Comparison of ENCODE assay signal across 1 cellular context in the genomic region with DNA sequence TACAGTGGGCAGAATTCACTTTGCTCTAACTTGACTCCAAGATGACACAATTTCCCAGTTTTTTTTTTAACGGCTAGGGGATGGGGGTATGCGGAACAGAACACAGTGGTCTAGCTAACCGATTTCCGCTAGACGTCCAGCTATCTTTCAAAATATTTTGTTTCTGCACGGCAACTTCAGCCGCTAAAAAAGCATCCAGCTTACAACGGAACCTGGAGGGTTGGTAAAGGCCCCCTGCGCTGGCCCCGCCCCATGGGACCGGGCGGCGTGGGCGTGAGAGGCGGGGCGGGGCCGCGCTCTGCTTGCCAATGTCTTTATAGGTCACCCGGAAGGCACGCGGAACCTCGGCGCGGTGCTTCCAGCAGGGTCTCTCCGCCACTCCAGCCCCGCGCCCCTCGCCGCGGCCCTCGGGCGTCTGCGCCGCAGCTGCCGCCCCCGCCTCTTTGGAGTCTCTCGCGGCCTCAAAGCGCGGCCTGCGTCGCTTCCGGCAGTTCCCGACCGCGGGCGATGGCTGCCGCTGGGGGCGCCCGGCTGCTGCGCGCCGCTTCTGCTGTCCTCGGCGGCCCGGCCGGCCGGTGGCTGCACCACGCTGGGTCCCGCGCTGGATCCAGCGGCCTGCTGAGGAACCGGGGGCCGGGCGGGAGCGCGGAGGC.
TF ChIP-seq lines count a peak whose summit lies in the region.

A gene with protein sequence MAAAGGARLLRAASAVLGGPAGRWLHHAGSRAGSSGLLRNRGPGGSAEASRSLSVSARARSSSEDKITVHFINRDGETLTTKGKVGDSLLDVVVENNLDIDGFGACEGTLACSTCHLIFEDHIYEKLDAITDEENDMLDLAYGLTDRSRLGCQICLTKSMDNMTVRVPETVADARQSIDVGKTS (plus strand): TSS at position 335 of the 653 bp plus-strand sequence. CDS start 173 bp downstream, at position 508.

TF ChIP-seq in HepG2, 621 proteins besides CTCF, POLR2A, EP300 and RAD21 (continued from another document and continues in another):
- TF ChIP-seq ZNF503 (CRISPR knock-in tag; IDR thresholded peaks at IDR 0.05) (peak; percentile 45; the same call in 1 of the 2 replicates), ZNF724P (CRISPR knock-in tag; IDR thresholded peaks at IDR 0.05; ENCODE audit: borderline replicate concordance) (no peak), ZNF678 (CRISPR knock-in tag; IDR thresholded peaks at IDR 0.05) (no peak), ZFP82 (CRISPR knock-in tag; IDR thresholded peaks at IDR 0.05; ENCODE audit: borderline replicate concordance) (peak; percentile 18; the same call in 1 of the 2 replicates), NFE2 (CRISPR knock-in tag; IDR thresholded peaks at IDR 0.05) (no peak), SNAPC2 (CRISPR knock-in tag; IDR thresholded peaks at IDR 0.05) (no peak), ZFP90 (CRISPR knock-in tag; IDR thresholded peaks at IDR 0.05; ENCODE audit: borderline replicate concordance) (peak; percentile 22; the same call in 1 of the 2 replicates), CC2D1A (CRISPR knock-in tag; IDR thresholded peaks at IDR 0.05) (no peak), ZNF543 (CRISPR knock-in tag; IDR thresholded peaks at IDR 0.05) (no peak), RXRA (CRISPR knock-in tag; IDR thresholded peaks at IDR 0.05) (no peak), ZNF354B (CRISPR knock-in tag; IDR thresholded peaks at IDR 0.05) (no peak), ZNF44 (CRISPR knock-in tag; IDR thresholded peaks at IDR 0.05) (no peak), ZFP1 (CRISPR knock-in tag; IDR thresholded peaks at IDR 0.05) (no peak), SKI (IDR thresholded peaks at IDR 0.05; ENCODE audit: partially characterized antibody) (peak; percentile 57), ZNF441 (CRISPR knock-in tag; IDR thresholded peaks at IDR 0.05; ENCODE audit: borderline replicate concordance) (peak; percentile 60; the same call in 1 of the 2 replicates), ZNF251 (CRISPR knock-in tag; IDR thresholded peaks at IDR 0.05) (no peak), ZNF770 (CRISPR knock-in tag; IDR thresholded peaks at IDR 0.05) (peak; percentile 19; the same call in 1 of the 2 replicates), ZNF17 (CRISPR knock-in tag; IDR thresholded peaks at IDR 0.05) (no peak), ZNF841 (CRISPR knock-in tag; IDR thresholded peaks at IDR 0.05; ENCODE audit: borderline replicate concordance) (0 out of 2 replicates have a peak, but pooled peaks have one; percentile 55), ELF3 (CRISPR knock-in tag; IDR thresholded peaks at IDR 0.05) (peak; percentile 85), TP53 (CRISPR knock-in tag; conservative IDR thresholded peaks at IDR 0.05) (no peak), ZNF160 (CRISPR knock-in tag; IDR thresholded peaks at IDR 0.05) (no peak), GATAD2A (CRISPR knock-in tag; IDR thresholded peaks at IDR 0.05) (no peak), ZNF407 (CRISPR knock-in tag; IDR thresholded peaks at IDR 0.05; ENCODE audit: not compliant biosample characterization) (no peak), TARDBP (CRISPR knock-in tag; IDR thresholded peaks at IDR 0.05) (no peak), CHD2 (IDR thresholded peaks at IDR 0.05; ENCODE audit: low read depth, low read length) (no peak; the same call in 1 of the 2 replicates), ZSCAN9 (CRISPR knock-in tag; IDR thresholded peaks at IDR 0.05; ENCODE audit: borderline replicate concordance) (no peak; the same call in 1 of the 2 replicates), CEBPZ (IDR thresholded peaks at IDR 0.05; ENCODE audit: low read length) (no peak), PHF5A (CRISPR knock-in tag; IDR thresholded peaks at IDR 0.05; ENCODE audit: low read depth, unreplicated experiment) (no peak), ZNF598 (CRISPR knock-in tag; IDR thresholded peaks at IDR 0.05; ENCODE audit: borderline replicate concordance) (no peak), HNRNPL (IDR thresholded peaks at IDR 0.05; ENCODE audit: low read depth, low read length) (no peak), DMAP1 (CRISPR knock-in tag; IDR thresholded peaks at IDR 0.05) (no peak), ZNF253 (CRISPR knock-in tag; IDR thresholded peaks at IDR 0.05; ENCODE audit: borderline replicate concordance) (peak; percentile 49; the same call in 1 of the 2 replicates), PLSCR1 (CRISPR knock-in tag; IDR thresholded peaks at IDR 0.05; ENCODE audit: borderline replicate concordance) (no peak)
- TF ChIP-seq, protein P1, sequence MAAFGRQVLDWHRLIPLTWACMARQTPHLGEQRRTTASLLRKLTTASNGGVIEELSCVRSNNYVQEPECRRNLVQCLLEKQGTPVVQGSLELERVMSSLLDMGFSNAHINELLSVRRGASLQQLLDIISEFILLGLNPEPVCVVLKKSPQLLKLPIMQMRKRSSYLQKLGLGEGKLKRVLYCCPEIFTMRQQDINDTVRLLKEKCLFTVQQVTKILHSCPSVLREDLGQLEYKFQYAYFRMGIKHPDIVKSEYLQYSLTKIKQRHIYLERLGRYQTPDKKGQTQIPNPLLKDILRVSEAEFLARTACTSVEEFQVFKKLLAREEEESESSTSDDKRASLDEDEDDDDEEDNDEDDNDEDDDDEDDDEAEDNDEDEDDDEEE (CRISPR knock-in tag; IDR thresholded peaks at IDR 0.05): 0 out of 2 replicates have a peak, but pooled peaks have one; percentile 26
- TF ChIP-seq, protein P2, sequence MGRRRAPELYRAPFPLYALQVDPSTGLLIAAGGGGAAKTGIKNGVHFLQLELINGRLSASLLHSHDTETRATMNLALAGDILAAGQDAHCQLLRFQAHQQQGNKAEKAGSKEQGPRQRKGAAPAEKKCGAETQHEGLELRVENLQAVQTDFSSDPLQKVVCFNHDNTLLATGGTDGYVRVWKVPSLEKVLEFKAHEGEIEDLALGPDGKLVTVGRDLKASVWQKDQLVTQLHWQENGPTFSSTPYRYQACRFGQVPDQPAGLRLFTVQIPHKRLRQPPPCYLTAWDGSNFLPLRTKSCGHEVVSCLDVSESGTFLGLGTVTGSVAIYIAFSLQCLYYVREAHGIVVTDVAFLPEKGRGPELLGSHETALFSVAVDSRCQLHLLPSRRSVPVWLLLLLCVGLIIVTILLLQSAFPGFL (CRISPR knock-in tag; IDR thresholded peaks at IDR 0.05): no peak
- TF ChIP-seq, protein P3, sequence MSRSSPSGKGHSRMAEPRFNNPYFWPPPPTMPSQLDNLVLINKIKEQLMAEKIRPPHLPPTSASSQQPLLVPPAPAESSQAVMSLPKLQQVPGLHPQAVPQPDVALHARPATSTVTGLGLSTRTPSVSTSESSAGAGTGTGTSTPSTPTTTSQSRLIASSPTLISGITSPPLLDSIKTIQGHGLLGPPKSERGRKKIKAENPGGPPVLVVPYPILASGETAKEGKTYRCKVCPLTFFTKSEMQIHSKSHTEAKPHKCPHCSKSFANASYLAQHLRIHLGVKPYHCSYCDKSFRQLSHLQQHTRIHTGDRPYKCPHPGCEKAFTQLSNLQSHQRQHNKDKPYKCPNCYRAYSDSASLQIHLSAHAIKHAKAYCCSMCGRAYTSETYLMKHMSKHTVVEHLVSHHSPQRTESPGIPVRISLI (CRISPR knock-in tag; IDR thresholded peaks at IDR 0.05; ENCODE audit: borderline replicate concordance): no peak; the same call in 1 of the 2 replicates
